Comparison of ENCODE assay signal across 9 cellular contexts in genomic region chr3:37994639-37994972, GRCh38. TPM values are rescaled to one million over a fixed set of nuclear protein-coding genes. Genes with fewer than 3 reads are reported as not detected.
DNase-seq lines count a peak whose midpoint lies in the region; ATAC-seq, FAIRE-seq and TF ChIP-seq lines count a peak whose summit lies in the region.
"Had no signal": no experiment of that assay in that cellular context is flagged by ENCODE, and none has a peak within 500 bp of the region (broad histone marks: within the 10 kb centered on the region; RNA-seq: fewer than 3 reads in every experiment).

No MANE protein-coding gene starts in this region.

- peak overlapping the region; percentile 59 for H3K4me3 ChIP-seq in hepatocyte

- H3K4me3 Mint-ChIP-seq in T-helper 1 cell treated with Interleukin-12 subunit alpha and Interleukin-12 subunit beta and Interleukin-4 antibody, amounts not matched to agents 30 μg/mL and 1 μg/mL, for 36 hours: peak overlapping the region; percentile 88
- peak overlapping the region; percentile 85 for H3K4me3 Mint-ChIP-seq in WTC11
- H3K4me3 Mint-ChIP-seq in stimulated activated memory B cell treated with anti-CD40 and anti-IgM and Interleukin-4, amounts not matched to agents 10 μg/mL and 1 μg/mL and 100 μg/mL, for 72 hours: peak overlapping the region; percentile 94

- no peak for ATAC-seq in WTC11
- no peak for ATAC-seq in stimulated activated memory B cell treated with anti-CD40 and anti-IgM and Interleukin-4, amounts not matched to agents 10 μg/mL and 1 μg/mL and 100 μg/mL, for 72 hours

- FAIRE-seq in HTR-8/SVneo (lab: Jason Lieb, UNC): no peak

- TF ChIP-seq CTCF in WTC11 (IDR thresholded peaks at IDR 0.05): no peak
- no peak for TF ChIP-seq CTCF in hepatocyte (IDR thresholded peaks at IDR 0.05; ENCODE audit: poor library complexity)

- CTCF ChIA-PET in WTC11 (lab: Charles Lee): interaction anchor here (0.8 to 1.0 kb wide), 3 partner anchors 9 to 137 kb away, joined by 3 to 12 read pairs (median 4); no protein-coding TSS in a partner anchor

- POLR2A ChIA-PET in WTC11 (lab: Charles Lee): interaction anchor here (0.5 to 0.7 kb wide), 2 partner anchors 9 to 284 kb away, joined by 3 to 10 read pairs; no protein-coding TSS in a partner anchor

- peak overlapping the region; percentile 89 for H3K27ac Mint-ChIP-seq in T-helper 1 cell treated with Interleukin-12 subunit alpha and Interleukin-12 subunit beta and Interleukin-4 antibody, amounts not matched to agents 30 μg/mL and 1 μg/mL, for 36 hours
- H3K27ac Mint-ChIP-seq in WTC11: no peak overlapping the region
- peak overlapping the region; percentile 91 for H3K27ac Mint-ChIP-seq in stimulated activated memory B cell treated with anti-CD40 and anti-IgM and Interleukin-4, amounts not matched to agents 10 μg/mL and 1 μg/mL and 100 μg/mL, for 72 hours

- DNase-seq in T-helper 1 cell (no peak), WTC11 (ENCODE audit: low spot score) (no peak), hepatocyte (ENCODE audit: low spot score) (no peak), Ammon's horn (ENCODE audit: low spot score) (no peak), germinal center (ENCODE audit: low spot score) (no peak), HTR-8/SVneo (ENCODE audit: insufficient read length, low spot score) (no peak)

- peak overlapping the region; percentile 99 for H3K27ac ChIP-seq in hepatocyte

- H3K4me2 ChIP-seq in hepatocyte: peak overlapping the region; percentile 84

- H3K27me3 Mint-ChIP-seq in T-helper 1 cell treated with Interleukin-12 subunit alpha and Interleukin-12 subunit beta and Interleukin-4 antibody, amounts not matched to agents 30 μg/mL and 1 μg/mL, for 36 hours (ENCODE audit: low read depth): no peaks in the 10 kb centered on the region
- H3K27me3 Mint-ChIP-seq in WTC11 (ENCODE audit: low read depth): peaks cover 29% of the 10 kb centered on the region
- H3K27me3 Mint-ChIP-seq in stimulated activated memory B cell treated with anti-CD40 and anti-IgM and Interleukin-4, amounts not matched to agents 10 μg/mL and 1 μg/mL and 100 μg/mL, for 72 hours: no peaks in the 10 kb centered on the region

- H3K4me1 ChIP-seq in hepatocyte (ENCODE audit: insufficient read depth): peaks cover 53% of the 10 kb centered on the region

- no peaks in the 10 kb centered on the region for H3K27me3 ChIP-seq in hepatocyte

- no peaks in the 10 kb centered on the region for H3K36me3 ChIP-seq in hepatocyte (replicated peaks; ENCODE audit: insufficient read depth, low read depth)

- no peaks in the 10 kb centered on the region for H3K9me2 ChIP-seq in hepatocyte (replicated peaks; ENCODE audit: insufficient read depth)

- H3K79me2 ChIP-seq in hepatocyte: peaks cover 6% of the 10 kb centered on the region

- no peaks in the 10 kb centered on the region for H4K20me1 ChIP-seq in hepatocyte (ENCODE audit: insufficient read depth, poor library complexity, severe bottlenecking)

- H3K36me3 Mint-ChIP-seq in T-helper 1 cell treated with Interleukin-12 subunit alpha and Interleukin-12 subunit beta and Interleukin-4 antibody, amounts not matched to agents 30 μg/mL and 1 μg/mL, for 36 hours (ENCODE audit: low read depth): peaks cover 15% of the 10 kb centered on the region
- H3K36me3 Mint-ChIP-seq in WTC11: peaks cover 2% of the 10 kb centered on the region; the same call in 1 of the 2 replicates
- H3K36me3 Mint-ChIP-seq in stimulated activated memory B cell treated with anti-CD40 and anti-IgM and Interleukin-4, amounts not matched to agents 10 μg/mL and 1 μg/mL and 100 μg/mL, for 72 hours: peaks cover 15% of the 10 kb centered on the region

- peaks cover 46% of the 10 kb centered on the region for H3K4me1 Mint-ChIP-seq in T-helper 1 cell treated with Interleukin-12 subunit alpha and Interleukin-12 subunit beta and Interleukin-4 antibody, amounts not matched to agents 30 μg/mL and 1 μg/mL, for 36 hours (ENCODE audit: low read depth)
- peaks cover 33% of the 10 kb centered on the region for H3K4me1 Mint-ChIP-seq in WTC11
- H3K4me1 Mint-ChIP-seq in stimulated activated memory B cell treated with anti-CD40 and anti-IgM and Interleukin-4, amounts not matched to agents 10 μg/mL and 1 μg/mL and 100 μg/mL, for 72 hours: peaks cover 47% of the 10 kb centered on the region

- no peaks in the 10 kb centered on the region for H3K9me3 ChIP-seq in hepatocyte (ENCODE audit: low read depth)

- 54% methylated on average over 2 of the region's 2 CpGs for WGBS in hepatocyte (ENCODE audit: low lambda C conversion rate, missing lambda C conversion rate)

- peak overlapping the region; percentile 73 for H2AFZ ChIP-seq in hepatocyte

- no peaks in the 10 kb centered on the region for H3K9me3 Mint-ChIP-seq in T-helper 1 cell treated with Interleukin-12 subunit alpha and Interleukin-12 subunit beta and Interleukin-4 antibody, amounts not matched to agents 30 μg/mL and 1 μg/mL, for 36 hours
- H3K9me3 Mint-ChIP-seq in WTC11: no peaks in the 10 kb centered on the region
- no peaks in the 10 kb centered on the region for H3K9me3 Mint-ChIP-seq in stimulated activated memory B cell treated with anti-CD40 and anti-IgM and Interleukin-4, amounts not matched to agents 10 μg/mL and 1 μg/mL and 100 μg/mL, for 72 hours

TF ChIP-seq in WTC11, 78 proteins besides CTCF, POLR2A, EP300 and RAD21 (continues in another document):
- no peak for TF ChIP-seq ZNF281 (CRISPR knock-in tag; IDR thresholded peaks at IDR 0.05)
- no peak for TF ChIP-seq ARID4B (CRISPR knock-in tag; IDR thresholded peaks at IDR 0.05; ENCODE audit: borderline replicate concordance)
- no peak for TF ChIP-seq NR2C2 (CRISPR knock-in tag; IDR thresholded peaks at IDR 0.05)

RNA-seq across cellular contexts. Expression of gene VILL, which starts 4.0 kb away (rescaled TPM):
- 4.7 to 5.9 TPM (median 4.7 TPM) in 3 replicates for total RNA-seq in WTC11 (2021)
- 47.0 and 47.4 TPM in 2 replicates for total RNA-seq in hepatocyte
- polyA plus RNA-seq in hepatocyte: 39.3 and 39.7 TPM in 2 replicates

RNA-seq across cellular contexts. Expression of gene PLCD1, which starts 34.8 kb away (rescaled TPM):
- total RNA-seq in WTC11 (2021) (29.9 to 33.3 TPM (median 32.6 TPM) in 3 replicates), hepatocyte (17.1 and 22.6 TPM in 2 replicates)
- 21.7 and 24.8 TPM in 2 replicates for polyA plus RNA-seq in hepatocyte

RNA-seq across cellular contexts. Expression of gene DLEC1, which starts 44.4 kb away (rescaled TPM):
- 0.81 to 1.4 TPM (median 1.1 TPM) in 3 replicates for total RNA-seq in WTC11 (2021)
- 0.23 and 0.68 TPM in 2 replicates for total RNA-seq in hepatocyte
- polyA plus RNA-seq in hepatocyte: 1.5 and 1.6 TPM in 2 replicates
- total RNA-seq: A172 had no signal
